In genomic region chr2:54543736-54544396, GRCh38 we compare ENCODE assay signal across 18 cellular contexts.
DNase-seq lines count a peak whose midpoint lies in the region; ATAC-seq, FAIRE-seq and TF ChIP-seq lines count a peak whose summit lies in the region.
"Had no signal": no experiment of that assay in that cellular context is flagged by ENCODE, and none has a peak within 500 bp of the region (broad histone marks: within the 10 kb centered on the region; RNA-seq: fewer than 3 reads in every experiment).

No MANE protein-coding gene starts in this region.

- no peak overlapping the region for H3K4me3 Mint-ChIP-seq in mesothelial cell of epicardium
- H3K4me3 Mint-ChIP-seq: CD4-positive, CD25-positive, alpha-beta regulatory T cell had no signal

- no TSS peak for BruUV-seq in HepG2 (replicated peaks; lab: Mats Ljungman, UMichigan)
- no TSS peak for BruUV-seq in GM12878 (replicated peaks; lab: Mats Ljungman, UMichigan)

- no peak for TF ChIP-seq EP300 in HepG2 (IDR thresholded peaks at IDR 0.05; ENCODE audit: low read depth in 2 of 2, low read length in 2 of 2)
- TF ChIP-seq EP300 in HepG2 (CRISPR knock-in tag; IDR thresholded peaks at IDR 0.05; ENCODE audit: borderline replicate concordance), result no peak
- TF ChIP-seq EP300 in GM12878 (IDR thresholded peaks at IDR 0.05; ENCODE audit: borderline replicate concordance in 1 of 2, control insufficient read depth in 1 of 2, low read depth in 2 of 2, low read length in 2 of 2), result no peak

- peaks cover 67% of the 10 kb centered on the region for H3K4me1 ChIP-seq in HepG2 (ENCODE audit: insufficient read depth, low read length)
- peaks cover 0 to 22% (median 10%) of the 10 kb centered on the region in 4 donors for H3K4me1 ChIP-seq in right lobe of liver
- no peaks in the 10 kb centered on the region for H3K4me1 ChIP-seq in GM12878 (ENCODE audit: control insufficient read depth, insufficient read depth, low read length)

- H3K36me3 ChIP-seq in HepG2 (replicated peaks in 1 of 2; ENCODE audit: control insufficient read depth in 1 of 2, insufficient read depth in 2 of 2, low read length in 2 of 2) (peaks cover 5 to 14% of the 10 kb centered on the region in 2 experiments; a peak in 3 of 5 replicates), right lobe of liver (no peaks in the 10 kb centered on the region), GM12878 (ENCODE audit: control insufficient read depth in 2 of 2, insufficient read depth in 2 of 2, low read length in 1 of 2) (no peaks in the 10 kb centered on the region)

- H3K79me2 ChIP-seq in HepG2 (ENCODE audit: insufficient read depth, low read length) (peaks cover 70% of the 10 kb centered on the region), GM12878 (ENCODE audit: control insufficient read depth, insufficient read depth, low read length) (no peaks in the 10 kb centered on the region)

- TF ChIP-seq RAD21 in HepG2 (CRISPR knock-in tag; IDR thresholded peaks at IDR 0.05) (no peak), GM12878 (IDR thresholded peaks at IDR 0.05; ENCODE audit: insufficient read depth, low read depth, low read length) (no peak)

- H4K20me1 ChIP-seq in HepG2 (ENCODE audit: insufficient read depth, low read length) (no peaks in the 10 kb centered on the region), GM12878 (ENCODE audit: control insufficient read depth, insufficient read depth) (no peaks in the 10 kb centered on the region)

- FAIRE-seq in HepG2 (lab: Jason Lieb, UNC) (no peak), GM12878 (lab: Jason Lieb, UNC) (no peak)
- FAIRE-seq: G401.6, H1 had no signal

- ATAC-seq in HepG2, result no peak
- ATAC-seq in right lobe of liver, result no peak
- no peak for ATAC-seq in GM12878
- no peak for ATAC-seq in HG02852 (IDR thresholded peaks at IDR 0.05; ENCODE audit: unreplicated experiment)
- no peak for ATAC-seq in HG03196 (IDR thresholded peaks at IDR 0.05; ENCODE audit: unreplicated experiment)
- ATAC-seq in HG02571 (IDR thresholded peaks at IDR 0.05; ENCODE audit: unreplicated experiment), result no peak

- RAD21 ChIA-PET in GM12878 (lab: Charles Lee; ENCODE audit: unreplicated experiment), result no interaction called here

- H3K9ac ChIP-seq in HepG2 (ENCODE audit: insufficient read depth, low read depth, low read length) (no peak overlapping the region), GM12878 (ENCODE audit: control insufficient read depth, insufficient read depth, low read length) (no peak overlapping the region)

- POLR2A ChIA-PET in HepG2 (lab: Yijun Ruan, JAX), result interaction anchor here (1.0 kb wide), 1 partner anchor 28 kb away, joined by 4 read pairs; no protein-coding TSS in a partner anchor
- POLR2A ChIA-PET in GM12878 (lab: Charles Lee), result interaction anchor here (1.5 kb wide), 1 partner anchor 14 kb away, joined by 9 read pairs; no protein-coding TSS in a partner anchor

- 94% methylated on average over 3 of the region's 3 CpGs for WGBS in HepG2 (ENCODE audit: low lambda C conversion rate)
- 67% methylated on average over 3 of the region's 3 CpGs for WGBS in right lobe of liver (ENCODE audit: insufficient coverage, low coverage, low lambda C conversion rate, missing lambda C conversion rate)
- WGBS in GM12878 (ENCODE audit: insufficient coverage, insufficient replicate concordance, low lambda C conversion rate, missing lambda C conversion rate), result 50% methylated on average over 3 of the region's 3 CpGs

- H3K27ac Mint-ChIP-seq in mesothelial cell of epicardium, result peak overlapping the region; percentile 94
- H3K27ac Mint-ChIP-seq: CD4-positive, CD25-positive, alpha-beta regulatory T cell had no signal

- in situ Hi-C loops in HepG2 (cut with HindIII; ENCODE audit: extremely low pct_ligation_motif_present, low pct_unique_long_range_greater_than_20kb) (no loop called here), GM12878 (cut with MboI) (no loop called here)

- no peak for DNase-seq in HepG2 (ENCODE audit: low spot score)
- no peak for DNase-seq in right lobe of liver
- DNase-seq in GM12878 (ENCODE audit: low read depth, low spot score), result no peak
- no peak for DNase-seq in mesothelial cell of epicardium (ENCODE audit: low spot score in 2 of 2, unreplicated experiment in 2 of 2)
- DNase-seq in DMS79 treated with DMSO at 0.1 percent for 48 hours (lab: John Stamatoyannopoulos, UW), result no peak
- DNase-seq: AML-193; CD4-positive, CD25-positive, alpha-beta regulatory T cell; DMS79; Kasumi-1; NCI-H1436 treated with DMSO at 0.1 percent for 48 hours; NCI-H226; SIG-M5; SW 1271 had no signal

- SMC1A ChIA-PET in GM12878 (lab: Charles Lee; ENCODE audit: uncharacterized antibody, unreplicated experiment), result interaction anchor here (1.7 kb wide), 1 partner anchor 10 kb away, joined by 5 read pairs; no protein-coding TSS in a partner anchor

- H3K9me3 ChIP-seq in HepG2 (ENCODE audit: low read length) (no peaks in the 10 kb centered on the region), right lobe of liver (no peaks in the 10 kb centered on the region), GM12878 (replicated peaks; ENCODE audit: control insufficient read depth, insufficient read depth, low read length) (no peaks in the 10 kb centered on the region)

- H3K9me3 Mint-ChIP-seq in mesothelial cell of epicardium, result no peaks in the 10 kb centered on the region

- H2AFZ ChIP-seq in HepG2 (ENCODE audit: low read length), result no peak overlapping the region
- H2AFZ ChIP-seq in GM12878 (ENCODE audit: control insufficient read depth, low read depth, low read length), result no peak overlapping the region

- CTCF ChIA-PET in HepG2 (lab: Yijun Ruan, JAX; ENCODE audit: low intra/inter-chr PET ratio, low total read pairs) (no interaction called here), GM12878 (lab: Yijun Ruan, JAX) (interaction anchor here (0.9 kb wide), 1 partner anchor 295 kb away, joined by 3 read pairs; no protein-coding TSS in a partner anchor)

- no peak overlapping the region for H3K4me3 ChIP-seq in HepG2 (replicated peaks in 1 of 3; ENCODE audit: insufficient read depth in 1 of 3, low read depth in 2 of 3, low read length in 3 of 3)
- H3K4me3 ChIP-seq in right lobe of liver, result no peak overlapping the region
- no peak overlapping the region for H3K4me3 ChIP-seq in GM12878

- no peak for TF ChIP-seq CTCF in HepG2 (CRISPR knock-in tag; IDR thresholded peaks at IDR 0.05)
- TF ChIP-seq CTCF in right lobe of liver (IDR thresholded peaks at IDR 0.05), result no peak
- TF ChIP-seq CTCF in GM12878 (IDR thresholded peaks at IDR 0.05 in 2 of 3, conservative IDR thresholded peaks at IDR 0.05 in 1 of 3; ENCODE audit: control insufficient read depth in 2 of 3, extremely low read depth in 1 of 3, insufficient read depth in 1 of 3, low read depth in 3 of 3, low read length in 3 of 3), result no peak
- TF ChIP-seq CTCF in mesothelial cell of epicardium (IDR thresholded peaks at IDR 0.05; ENCODE audit: unreplicated experiment), result no peak

- TF ChIP-seq POLR2A in HepG2 (IDR thresholded peaks at IDR 0.05; ENCODE audit: insufficient read depth in 1 of 2, low read depth in 2 of 2, low read length in 2 of 2) (no peak), right lobe of liver (IDR thresholded peaks at IDR 0.05) (no peak), GM12878 (IDR thresholded peaks at IDR 0.05; ENCODE audit: low read depth, low read length) (no peak)

- no peaks in the 10 kb centered on the region for H3K36me3 Mint-ChIP-seq in mesothelial cell of epicardium

- H3K27me3 Mint-ChIP-seq in mesothelial cell of epicardium (ENCODE audit: low read depth), result no peaks in the 10 kb centered on the region

- peak overlapping the region; percentile 26 for H3K27ac ChIP-seq in HepG2 (ENCODE audit: extremely low read length, insufficient read depth, low read length)
- H3K27ac ChIP-seq in right lobe of liver, result peak overlapping the region in 1 of 3 donors; percentile 28
- H3K27ac ChIP-seq in GM12878 (ENCODE audit: control insufficient read depth, insufficient read depth), result no peak overlapping the region

- intact Hi-C loops in HepG2 (cut with micrococcal nuclease; ENCODE audit: unreplicated experiment), result no loop called here
- intact Hi-C loops in right lobe of liver (cut with DNase I), result no loop called here
- intact Hi-C loops in GM12878 (cut with micrococcal nuclease; ENCODE audit: unreplicated experiment), result no loop called here

- H3K27me3 ChIP-seq in HepG2 (ENCODE audit: control insufficient read depth in 1 of 2, insufficient read depth in 2 of 2, low read length in 2 of 2) (no peaks in the 10 kb centered on the region), right lobe of liver (no peaks in the 10 kb centered on the region), GM12878 (replicated peaks in 1 of 2; ENCODE audit: control insufficient read depth in 2 of 2, insufficient read depth in 2 of 2, low read length in 1 of 2) (no peaks in the 10 kb centered on the region)

- H3K4me1 Mint-ChIP-seq in mesothelial cell of epicardium, result peaks cover 36% of the 10 kb centered on the region

- H3K4me2 ChIP-seq in HepG2 (ENCODE audit: low read depth, low read length), result no peak overlapping the region
- H3K4me2 ChIP-seq in GM12878 (ENCODE audit: control insufficient read depth, insufficient read depth), result no peak overlapping the region

TF ChIP-seq in HepG2, 621 proteins besides CTCF, POLR2A, EP300 and RAD21 (continues in another document):
- TF ChIP-seq ZMAT3 (CRISPR knock-in tag; conservative IDR thresholded peaks at IDR 0.05), result no peak
- TF ChIP-seq NFIC (IDR thresholded peaks at IDR 0.05; ENCODE audit: low read length), result no peak
- no peak for TF ChIP-seq ZNF557 (CRISPR knock-in tag; IDR thresholded peaks at IDR 0.05)
- TF ChIP-seq ZNF296 (CRISPR knock-in tag; conservative IDR thresholded peaks at IDR 0.05), result no peak
- TF ChIP-seq ZNF556 (CRISPR knock-in tag; IDR thresholded peaks at IDR 0.05; ENCODE audit: borderline replicate concordance), result no peak
- TF ChIP-seq KDM4B (CRISPR knock-in tag; IDR thresholded peaks at IDR 0.05), result no peak

TF ChIP-seq in GM12878, 131 proteins besides CTCF, POLR2A, EP300 and RAD21 (continues in another document):
- TF ChIP-seq CBX5 (IDR thresholded peaks at IDR 0.05; ENCODE audit: low read depth) (no peak), SPI1 (IDR thresholded peaks at IDR 0.05; ENCODE audit: borderline replicate concordance, insufficient read depth, low read depth, low read length) (peak; percentile 36; the same call in 1 of the 2 replicates), ZBED1 (IDR thresholded peaks at IDR 0.05; ENCODE audit: borderline replicate concordance) (no peak), IKZF1 (conservative IDR thresholded peaks at IDR 0.05) (no peak), NFXL1 (IDR thresholded peaks at IDR 0.05; ENCODE audit: borderline replicate concordance) (no peak), HDAC6 (IDR thresholded peaks at IDR 0.05; ENCODE audit: unreplicated experiment) (no peak)
